ENCODE assay signal across 13 cellular contexts in genomic region chr21:42949094-42949755, GRCh38. TPM values are rescaled to one million over a fixed set of nuclear protein-coding genes. Genes with fewer than 3 reads are reported as not detected.
DNase-seq lines count a peak whose midpoint lies in the region; ATAC-seq, FAIRE-seq and TF ChIP-seq lines count a peak whose summit lies in the region.
"Not testable (repeated sequence)": the region's sequence is repeated elsewhere in the genome, so short reads cannot be mapped to it uniquely, and the experiment has no call there.
"Had no signal": no experiment of that assay in that cellular context is flagged by ENCODE, and none has a peak within 500 bp of the region (broad histone marks: within the 10 kb centered on the region; RNA-seq: fewer than 3 reads in every experiment).

No MANE protein-coding gene starts in this region.

- H3K23me2 ChIP-seq in H9 (ENCODE audit: insufficient read length, low read depth, low read length, poor library complexity, severe bottlenecking), result not testable (repeated sequence)

- not testable (repeated sequence) for H3K4me1 Mint-ChIP-seq in H9; T-helper 17 cell; MCF 10A (ENCODE audit: insufficient read depth, unreplicated experiment)

- H3K9me3 ChIP-seq in H9 (ENCODE audit: control insufficient read depth, low read depth, low read length); T-helper 17 cell (ENCODE audit: control insufficient read depth, low read length, poor library complexity, severe bottlenecking); keratinocyte (ENCODE audit: control insufficient read depth, low read depth, low read length); osteoblast (ENCODE audit: low read depth, low read length); upper lobe of right lung: not testable (repeated sequence)

- ATAC-seq in T-helper 17 cell, upper lobe of right lung: not testable (repeated sequence)

- not testable (repeated sequence) for H2BK120ac ChIP-seq in H9 (ENCODE audit: low read depth, low read length, poor library complexity, severe bottlenecking)

- not testable (repeated sequence) for H3K4me1 ChIP-seq in H9 (ENCODE audit: insufficient read depth, low read length); osteoblast (ENCODE audit: insufficient read depth, low read length); upper lobe of right lung
- peaks cover 14% of the 10 kb centered on the region for H3K4me1 ChIP-seq in keratinocyte (ENCODE audit: control insufficient read depth, extremely low read depth, insufficient read depth, low read length)

- not testable (repeated sequence) for TF ChIP-seq CTCF in H9 (conservative IDR thresholded peaks at IDR 0.05); MCF 10A (IDR thresholded peaks at IDR 0.05; ENCODE audit: unreplicated experiment); epithelial cell of esophagus (IDR thresholded peaks at IDR 0.05; ENCODE audit: insufficient read depth, low read depth, low read length, missing control alignments); keratinocyte (optimal IDR thresholded peaks at IDR 0.05 in 1 of 3, IDR thresholded peaks at IDR 0.05 in 1 of 3, conservative IDR thresholded peaks at IDR 0.05 in 1 of 3; ENCODE audit: extremely low read depth in 1 of 3, insufficient read depth in 2 of 3, low read length in 3 of 3); osteoblast (IDR thresholded peaks at IDR 0.05; ENCODE audit: extremely low read depth, low read depth, low read length); upper lobe of right lung (IDR thresholded peaks at IDR 0.05)

- peaks cover 14 to 17% of the 10 kb centered on the region in 2 experiments for H3K9me3 Mint-ChIP-seq in H9
- not testable (repeated sequence) for H3K9me3 Mint-ChIP-seq in MCF 10A (ENCODE audit: unreplicated experiment)

- not testable (repeated sequence) for H3K36me3 ChIP-seq in keratinocyte (ENCODE audit: control insufficient read depth in 2 of 2, extremely low read depth in 1 of 2, insufficient read depth in 2 of 2, low read length in 2 of 2); osteoblast (ENCODE audit: insufficient read depth, low read length); upper lobe of right lung

- H3K23ac ChIP-seq in H9 (ENCODE audit: insufficient read length, low read depth, low read length), result not testable (repeated sequence)

- POLR2A ChIA-PET in MCF 10A (lab: Yijun Ruan, JAX), result interaction anchor here (0.7 kb wide), 1 partner anchor 24 kb away, joined by 3 read pairs; no protein-coding TSS in a partner anchor

- not testable (repeated sequence) for H3K79me1 ChIP-seq in H9 (ENCODE audit: insufficient read depth, low read depth, low read length, poor library complexity, severe bottlenecking)

- not testable (repeated sequence) for H2AFZ ChIP-seq in H9 (ENCODE audit: low read length); osteoblast (ENCODE audit: low read length)
- peak overlapping the region; percentile 55 for H2AFZ ChIP-seq in keratinocyte (ENCODE audit: control insufficient read depth, low read length)

- not testable (repeated sequence) for H2BK15ac ChIP-seq in H9 (ENCODE audit: low read depth, low read length)

- WGBS in H9 (ENCODE audit: extremely low coverage, insufficient read length, low lambda C conversion rate), result no CpG with 5 or more reads among the region's 13 CpGs

- not testable (repeated sequence) for H2BK20ac ChIP-seq in H9 (ENCODE audit: low read depth, low read length, poor library complexity, severe bottlenecking)

- not testable (repeated sequence) for H3K14ac ChIP-seq in H9 (ENCODE audit: insufficient read depth, low read length)

- DNase-seq in H9; T-helper 17 cell; MCF 10A (ENCODE audit: unreplicated experiment); keratinocyte (ENCODE audit: low read depth, low spot score); osteoblast (ENCODE audit: insufficient read length, low spot score, missing footprints): not testable (repeated sequence)
- DNase-seq in epithelial cell of esophagus (ENCODE audit: low read depth), result peak; percentile 51
- DNase-seq in upper lobe of right lung, result peak; percentile 19

- H3T11ph ChIP-seq in H9 (ENCODE audit: low read length), result not testable (repeated sequence)

- H4K20me1 ChIP-seq in H9 (ENCODE audit: control insufficient read depth, insufficient read depth, insufficient read length); keratinocyte (ENCODE audit: control insufficient read depth, extremely low read depth, insufficient read depth, low read length); osteoblast (ENCODE audit: insufficient read depth, low read length): not testable (repeated sequence)

- H4K8ac ChIP-seq in H9 (replicated peaks; ENCODE audit: insufficient read length, low read depth, low read length), result not testable (repeated sequence)

- H3K9me1 ChIP-seq in keratinocyte (ENCODE audit: control insufficient read depth, extremely low read depth, insufficient read depth, low read length), result not testable (repeated sequence)

- H3K4me3 ChIP-seq in epithelial cell of esophagus (ENCODE audit: low read length); osteoblast (ENCODE audit: insufficient read depth, low read length); upper lobe of right lung: not testable (repeated sequence)
- peak overlapping the region in 1 of 3 experiments; percentile 11 for H3K4me3 ChIP-seq in keratinocyte (ENCODE audit: control insufficient read depth in 2 of 3, extremely low read depth in 1 of 3, insufficient read depth in 2 of 3, low read depth in 1 of 3, low read length in 3 of 3)

- H3K27me3 Mint-ChIP-seq in H9 (ENCODE audit: low read depth); T-helper 17 cell; MCF 10A (ENCODE audit: insufficient read depth, unreplicated experiment): not testable (repeated sequence)

- H3K18ac ChIP-seq in H9 (ENCODE audit: insufficient read length, low read depth, low read length), result not testable (repeated sequence)

- not testable (repeated sequence) for H3K56ac ChIP-seq in H9 (ENCODE audit: insufficient read length, low read depth, low read length)

- not testable (repeated sequence) for BruUV-seq in MCF 10A (replicated peaks; lab: Mats Ljungman, UMichigan)

- dilution Hi-C loops in keratinocyte (cut with MboI; ENCODE audit: extremely low pct_ligation_motif_present, low sequenced_read_pairs), result not testable (repeated sequence)

- H2AK5ac ChIP-seq in H9 (ENCODE audit: insufficient read length, low read length), result not testable (repeated sequence)

- not testable (repeated sequence) for H3K79me2 ChIP-seq in H9 (ENCODE audit: insufficient read depth, low read length); keratinocyte (ENCODE audit: control insufficient read depth, insufficient read depth, low read length); osteoblast (ENCODE audit: insufficient read depth, low read length)

- H2BK5ac ChIP-seq in H9 (ENCODE audit: insufficient read length, low read length), result not testable (repeated sequence)

- CTCF ChIA-PET in MCF 10A (lab: Yijun Ruan, JAX), result not testable (repeated sequence)

- intact Hi-C loops in MCF 10A (cut with micrococcal nuclease); upper lobe of right lung (cut with DNase I): not testable (repeated sequence)

- not testable (repeated sequence) for H2BK12ac ChIP-seq in H9 (ENCODE audit: insufficient read length, low read depth, low read length)

- H3K36me3 Mint-ChIP-seq in H9 (ENCODE audit: insufficient read depth in 1 of 3, low read depth in 3 of 3), result peaks cover 16 to 20% (median 17%) of the 10 kb centered on the region in 3 experiments
- not testable (repeated sequence) for H3K36me3 Mint-ChIP-seq in T-helper 17 cell (ENCODE audit: low read depth); MCF 10A (ENCODE audit: insufficient read depth, unreplicated experiment)

- H3K27ac ChIP-seq in H9 (ENCODE audit: insufficient read length, low read depth, low read length); osteoblast (ENCODE audit: low read depth, low read length); upper lobe of right lung: not testable (repeated sequence)
- H3K27ac ChIP-seq in keratinocyte (ENCODE audit: control insufficient read depth, insufficient read depth, low read length), result peak overlapping the region; percentile 73

- not testable (repeated sequence) for H3K27me3 ChIP-seq in H9 (ENCODE audit: insufficient read depth, low read length); keratinocyte (ENCODE audit: control insufficient read depth, extremely low read depth, insufficient read depth, low read length); osteoblast (ENCODE audit: insufficient read depth, low read length); upper lobe of right lung

- not testable (repeated sequence) for H3K9ac ChIP-seq in H9 (ENCODE audit: extremely low read depth, insufficient read length, low read length)
- peak overlapping the region; percentile 39 for H3K9ac ChIP-seq in keratinocyte (ENCODE audit: control insufficient read depth, extremely low read depth, insufficient read depth, low read length)

- H3K4me3 Mint-ChIP-seq in H9, result not testable (repeated sequence)
- H3K4me3 Mint-ChIP-seq in T-helper 17 cell (peak overlapping the region; percentile 43), MCF 10A (ENCODE audit: unreplicated experiment) (peak overlapping the region; percentile 2)

- H3K27ac Mint-ChIP-seq in H9 (peak overlapping the region in 2 of 3 experiments; percentile 50 to 63; a peak in 2 of 7 replicates), T-helper 17 cell (peak overlapping the region; percentile 1), MCF 10A (ENCODE audit: low read depth, unreplicated experiment) (peak overlapping the region; percentile 67)

- H3K4ac ChIP-seq in H9 (ENCODE audit: low read depth, low read length), result not testable (repeated sequence)

- not testable (repeated sequence) for H3K4me2 ChIP-seq in H9 (ENCODE audit: insufficient read depth, insufficient read length, low read length)
- H3K4me2 ChIP-seq in keratinocyte (ENCODE audit: control insufficient read depth, extremely low read depth, insufficient read depth, low read depth, low read length) (peak overlapping the region; percentile 73), osteoblast (ENCODE audit: insufficient read depth, low read length) (peak overlapping the region; percentile 51)

- H4K5ac ChIP-seq in H9 (ENCODE audit: insufficient read length, low read depth, low read length), result not testable (repeated sequence)

- not testable (repeated sequence) for H4K91ac ChIP-seq in H9 (ENCODE audit: insufficient read length, low read depth, low read length)

- FAIRE-seq in keratinocyte (lab: Jason Lieb, UNC), result not testable (repeated sequence)

RNA-seq across cellular contexts. Expression of gene ERVH48-1, which starts 23.8 kb away (rescaled TPM):
- total RNA-seq in H9 (2021) (234 and 238 TPM in 2 replicates), T-helper 17 cell (not detected), MCF 10A (2022) (not detected in 2 replicates), osteoblast (not detected in 2 replicates), upper lobe of right lung (not detected)
- polyA plus RNA-seq in keratinocyte, result 0.03 to 0.05 TPM in 2 of 3 replicates, not detected in the other
- not detected for polyA plus RNA-seq in keratinocyte (2011; ENCODE audit: low read depth)
- 0.03 TPM in 1 of 2 replicates, not detected in the other for polyA plus RNA-seq in keratinocyte (2011; cell fraction: cytosol; rRNA removed)
- polyA plus RNA-seq in keratinocyte (2011; cell fraction: nucleus; rRNA removed), result 0.04 TPM in 1 of 2 replicates, not detected in the other
- polyA plus RNA-seq in keratinocyte (2012; ENCODE audit: low replicate concordance), result 0.37 TPM in 1 of 2 replicates, not detected in the other
- not detected in 3 replicates for polyA minus RNA-seq in keratinocyte
- not detected for polyA minus RNA-seq in keratinocyte (2011; cell fraction: cytosol; rRNA and poly(A)+ RNA removed)
- not detected in 2 replicates for polyA minus RNA-seq in keratinocyte (2011; cell fraction: nucleus; rRNA and poly(A)+ RNA removed)
- total RNA-seq: Calu3; CD8-positive, alpha-beta memory T cell; H4; Peyer's patch had no signal
- polyA plus RNA-seq: CD8-positive, alpha-beta memory T cell; IgD-negative memory B cell; SK-N-SH had no signal

RNA-seq across cellular contexts. Expression of gene PKNOX1, which starts 25.1 kb away (rescaled TPM):
- total RNA-seq in H9 (2021), result 38.1 and 43.4 TPM in 2 replicates
- total RNA-seq in T-helper 17 cell, result 10 to 100 TPM; 11.5 to 15.3 TPM
- 13.4 and 15.0 TPM in 2 replicates for total RNA-seq in MCF 10A (2022)
- polyA plus RNA-seq in keratinocyte, result 30.7 to 38.2 TPM (median 33.3 TPM) in 3 replicates
- polyA plus RNA-seq in keratinocyte (2011; ENCODE audit: low read depth), result 35.0 TPM
- polyA plus RNA-seq in keratinocyte (2011; cell fraction: cytosol; rRNA removed), result 18.4 and 29.9 TPM in 2 replicates
- 24.4 and 24.9 TPM in 2 replicates for polyA plus RNA-seq in keratinocyte (2011; cell fraction: nucleus; rRNA removed)
- polyA plus RNA-seq in keratinocyte (2012; ENCODE audit: low replicate concordance), result 11.7 and 16.3 TPM in 2 replicates
- polyA minus RNA-seq in keratinocyte, result 30.5 to 61.7 TPM (median 44.9 TPM) in 3 replicates
- 23.8 TPM for polyA minus RNA-seq in keratinocyte (2011; cell fraction: cytosol; rRNA and poly(A)+ RNA removed)
- 22.2 and 45.6 TPM in 2 replicates for polyA minus RNA-seq in keratinocyte (2011; cell fraction: nucleus; rRNA and poly(A)+ RNA removed)
- 11.9 and 15.9 TPM in 2 replicates for total RNA-seq in osteoblast
- total RNA-seq in upper lobe of right lung, result 14.9 TPM

RNA-seq across cellular contexts. Expression of gene NDUFV3, which starts 56.1 kb away (rescaled TPM):
- total RNA-seq in H9 (2021) (32.6 and 35.6 TPM in 2 replicates), T-helper 17 cell (10 to 100 TPM; 17.8 to 18.0 TPM), MCF 10A (2022) (70.0 and 79.7 TPM in 2 replicates), osteoblast (65.1 and 66.2 TPM in 2 replicates), upper lobe of right lung (38.5 TPM)
- polyA plus RNA-seq in keratinocyte, result 26.1 to 58.2 TPM (median 28.9 TPM) in 3 replicates
- 12.3 TPM for polyA plus RNA-seq in keratinocyte (2011; ENCODE audit: low read depth)
- polyA plus RNA-seq in keratinocyte (2011; cell fraction: cytosol; rRNA removed), result 30.7 and 40.8 TPM in 2 replicates
- polyA plus RNA-seq in keratinocyte (2011; cell fraction: nucleus; rRNA removed), result 46.1 and 47.9 TPM in 2 replicates
- 27.4 and 45.9 TPM in 2 replicates for polyA plus RNA-seq in keratinocyte (2012; ENCODE audit: low replicate concordance)
- 13.9 to 26.2 TPM (median 23.3 TPM) in 3 replicates for polyA minus RNA-seq in keratinocyte
- 44.5 TPM for polyA minus RNA-seq in keratinocyte (2011; cell fraction: cytosol; rRNA and poly(A)+ RNA removed)
- polyA minus RNA-seq in keratinocyte (2011; cell fraction: nucleus; rRNA and poly(A)+ RNA removed), result 19.9 and 31.6 TPM in 2 replicates

Comparison
In these comparisons a context has a peak if more than half of its experiments do, and no peak if none do; other contexts are left out.
1. H3K27ac Mint-ChIP-seq: peak in every context shown above with its lines; median percentile 67 in MCF 10A; 56 in H9; 1 in T-helper 17 cell.
2. RNA of gene ERVH48-1, which starts 23.8 kb away (total RNA-seq): 234 to 238 TPM in H9; not detected in upper lobe of right lung (single experiment), not detected in MCF 10A, not detected in T-helper 17 cell and not detected in osteoblast; every median in the first group is over 100 times any median in the second.